ENCODE assay signal across 1 cellular context in the genomic region with DNA sequence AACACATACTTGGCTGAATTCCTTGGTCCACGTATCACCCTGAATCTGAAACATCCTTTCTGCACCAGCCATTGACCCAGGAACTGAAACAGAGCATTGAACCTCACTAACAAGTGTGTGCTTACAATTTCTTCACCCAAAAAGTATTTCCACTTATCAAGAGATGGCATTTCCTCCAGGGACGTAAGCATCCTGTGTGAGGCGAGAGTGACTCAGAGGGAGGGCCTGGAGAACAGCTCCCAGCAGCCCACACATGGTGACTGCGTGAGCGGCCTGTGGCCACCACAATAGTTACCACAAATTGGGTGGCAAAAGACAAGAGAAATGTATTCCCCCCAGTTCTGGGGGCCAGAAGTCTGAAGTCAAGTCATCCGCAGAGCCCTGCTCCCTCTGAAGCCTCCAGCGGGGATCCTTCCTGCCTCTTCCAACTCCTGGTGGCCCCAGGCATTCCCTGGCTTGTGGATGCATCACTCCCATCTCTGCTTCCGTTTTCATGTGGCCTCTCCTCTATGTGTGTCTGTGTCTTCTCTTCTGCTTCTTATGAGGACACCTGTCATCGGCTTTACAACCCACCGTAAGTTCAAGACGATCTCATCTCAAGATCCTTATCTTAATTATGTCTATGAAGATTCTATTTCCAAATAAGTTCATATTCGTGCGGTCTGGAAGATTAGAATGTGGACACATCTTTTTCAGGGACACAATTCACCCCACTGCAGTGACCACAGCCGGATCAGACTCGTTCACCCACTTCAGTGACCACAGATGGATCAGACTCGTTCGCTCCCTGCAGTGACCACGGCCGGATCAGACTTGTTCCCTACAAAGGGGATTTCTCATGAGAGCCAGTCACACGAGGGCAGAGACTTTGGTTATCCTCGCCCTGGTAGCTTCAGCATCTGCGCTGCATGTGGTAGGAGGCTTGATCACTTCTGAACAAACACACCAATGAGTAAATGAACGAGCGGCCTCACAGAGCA.
TF ChIP-seq lines count a peak whose summit lies in the region.

No MANE protein-coding gene starts in this region.

TF ChIP-seq in IMR-90, 13 proteins besides CTCF, POLR2A, EP300 and RAD21 (continued from another document):
- TF ChIP-seq BHLHE40 (IDR thresholded peaks at IDR 0.05; ENCODE audit: low read depth, low read length) (peak; percentile 72), MAFK (IDR thresholded peaks at IDR 0.05; ENCODE audit: low read depth, low read length) (peak; percentile 26; the same call in 1 of the 2 replicates), CHD1 (IDR thresholded peaks at IDR 0.05; ENCODE audit: low read depth, low read length) (no peak; the same call in 1 of the 2 replicates), RCOR1 (IDR thresholded peaks at IDR 0.05; ENCODE audit: insufficient replicate concordance, low read length) (peak; percentile 63), CEBPB (IDR thresholded peaks at IDR 0.05; ENCODE audit: low read depth, low read length) (peak; percentile 80), FOS (IDR thresholded peaks at IDR 0.05; ENCODE audit: low read depth, low read length) (peak; percentile 95), MXI1 (IDR thresholded peaks at IDR 0.05; ENCODE audit: borderline replicate concordance, low read depth, low read length) (no peak), SMC3 (IDR thresholded peaks at IDR 0.05; ENCODE audit: low read depth, low read length) (peak; percentile 31; the same call in 1 of the 2 replicates), MAZ (IDR thresholded peaks at IDR 0.05; ENCODE audit: borderline replicate concordance, low read depth, low read length) (peak; percentile 59; the same call in 1 of the 2 replicates), NFE2L2 (IDR thresholded peaks at IDR 0.05; ENCODE audit: low read depth, low read length) (peak; percentile 49; the same call in 1 of the 2 replicates)
- TF ChIP-seq, protein P1, sequence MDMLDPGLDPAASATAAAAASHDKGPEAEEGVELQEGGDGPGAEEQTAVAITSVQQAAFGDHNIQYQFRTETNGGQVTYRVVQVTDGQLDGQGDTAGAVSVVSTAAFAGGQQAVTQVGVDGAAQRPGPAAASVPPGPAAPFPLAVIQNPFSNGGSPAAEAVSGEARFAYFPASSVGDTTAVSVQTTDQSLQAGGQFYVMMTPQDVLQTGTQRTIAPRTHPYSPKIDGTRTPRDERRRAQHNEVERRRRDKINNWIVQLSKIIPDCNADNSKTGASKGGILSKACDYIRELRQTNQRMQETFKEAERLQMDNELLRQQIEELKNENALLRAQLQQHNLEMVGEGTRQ (IDR thresholded peaks at IDR 0.05; ENCODE audit: low read depth, low read length): peak; percentile 44; the same call in 1 of the 2 replicates
TF ChIP-seq in IMR-90: peak in this region for 9.
